Comparison of ENCODE assay signal across 9 cellular contexts in genomic region chr19:13880059-13880672, GRCh38. TPM values are rescaled to one million over a fixed set of nuclear protein-coding genes. Genes with fewer than 3 reads are reported as not detected.
DNase-seq lines count a peak whose midpoint lies in the region; ATAC-seq, FAIRE-seq and TF ChIP-seq lines count a peak whose summit lies in the region.
"Had no signal": no experiment of that assay in that cellular context is flagged by ENCODE, and none has a peak within 500 bp of the region (broad histone marks: within the 10 kb centered on the region; RNA-seq: fewer than 3 reads in every experiment).

No MANE protein-coding gene starts in this region.

- H3K4me3 ChIP-seq in AG10803 (ENCODE audit: low read length) (peak overlapping the region; percentile 34), kidney (ENCODE audit: low read length in 2 of 2) (peak overlapping the region in 1 of 2 donors; percentile 22)

- no peaks in the 10 kb centered on the region for H3K36me3 ChIP-seq in kidney (ENCODE audit: control insufficient read depth in 1 of 2, insufficient read depth in 2 of 2, low read length in 2 of 2)

- no peak overlapping the region for H3K27ac ChIP-seq in kidney (ENCODE audit: low read depth in 2 of 2, low read length in 2 of 2)

- ATAC-seq in GM19025 (IDR thresholded peaks at IDR 0.05; ENCODE audit: low read depth, unreplicated experiment): peak; percentile 82
- ATAC-seq in HG03342 (IDR thresholded peaks at IDR 0.05; ENCODE audit: unreplicated experiment): peak; percentile 82
- ATAC-seq in activated CD4-positive, CD25-positive, alpha-beta regulatory T cell treated with anti-CD3 and anti-CD28 coated beads, Interleukin-2, amount 50 U/mL, for 24 hours: peak; percentile 96 to 97

- H3K9ac ChIP-seq in kidney (ENCODE audit: low read length in 2 of 2): peak overlapping the region; percentile 11 to 38

- peaks cover 0 to 13% of the 10 kb centered on the region in 2 donors for H3K4me1 ChIP-seq in kidney (ENCODE audit: control insufficient read depth in 1 of 2, insufficient read depth in 1 of 2, low read depth in 1 of 2, low read length in 2 of 2)

- intact Hi-C loops in kidney (cut with DNase I): loop anchor here (10.0 kb wide), 1 partner anchor 175 kb away; no protein-coding TSS in a partner anchor

- peak; percentile 94 for FAIRE-seq in kidney (lab: Jason Lieb, UNC)

- DNase-seq in AG10803 (ENCODE audit: low read depth) (peak; percentile 92), NCI-H446 (lab: John Stamatoyannopoulos, UW) (peak; percentile 91 to 96), cerebellar nuclear complex (lab: John Stamatoyannopoulos, UW) (peak; percentile 68 to 79), kidney (peak; percentile 99)
- peak; percentile 99 for DNase-seq in stimulated activated CD4-positive, alpha-beta T cell treated with anti-CD3 and anti-CD28 coated beads, Interleukin-15, amount 100 ng/mL, for 24 hours

- no peaks in the 10 kb centered on the region for H3K9me3 ChIP-seq in kidney (ENCODE audit: control insufficient read depth in 1 of 2, low read length in 2 of 2)

- TF ChIP-seq CTCF in AG10803 (conservative IDR thresholded peaks at IDR 0.05; ENCODE audit: low read length) (peak; percentile 94), kidney (IDR thresholded peaks at IDR 0.05; ENCODE audit: borderline replicate concordance, extremely low read depth, insufficient read depth) (peak; percentile 86)

RNA-seq across cellular contexts. Expression of gene NANOS3, which starts 3.2 kb away (rescaled TPM):
- total RNA-seq in kidney: 0.35 TPM
- polyA plus RNA-seq in kidney (ENCODE audit: insufficient read depth, low read depth, low replicate concordance): not detected
- polyA plus RNA-seq: adipose tissue had no signal

RNA-seq across cellular contexts. Expression of gene BRME1, which starts 25.8 kb away (rescaled TPM):
- total RNA-seq in kidney: 1.8 TPM
- polyA plus RNA-seq in kidney (ENCODE audit: insufficient read depth, low read depth, low replicate concordance): 1.5 TPM

RNA-seq across cellular contexts. Expression of gene CC2D1A, which starts 25.8 kb away (rescaled TPM):
- 36.9 TPM for total RNA-seq in kidney
- 28.8 TPM for polyA plus RNA-seq in kidney (ENCODE audit: insufficient read depth, low read depth, low replicate concordance)

RNA-seq across cellular contexts. Expression of gene PODNL1, which starts 58.1 kb away (rescaled TPM):
- 3.0 TPM for total RNA-seq in kidney
- polyA plus RNA-seq in kidney (ENCODE audit: insufficient read depth, low read depth, low replicate concordance): not detected
